ENCODE assay signal across 8 cellular contexts in genomic region chr18:11857177-11857887, GRCh38. TPM values are rescaled to one million over a fixed set of nuclear protein-coding genes. Genes with fewer than 3 reads are reported as not detected.
A peak's percentile ranks its signal among the peaks of the same experiment; 100 is the strongest.
DNase-seq lines count a peak whose midpoint lies in the region; ATAC-seq and TF ChIP-seq lines count a peak whose summit lies in the region.

No MANE protein-coding gene starts in this region.

- peak overlapping the region; percentile 3 for H3K27ac Mint-ChIP-seq in central memory CD8-positive, alpha-beta T cell (ENCODE audit: low read depth)

- no peaks in the 10 kb centered on the region for H3K9me3 ChIP-seq in thymus (ENCODE audit: control insufficient read depth)
- no peaks in the 10 kb centered on the region for H3K9me3 ChIP-seq in effector memory CD4-positive, alpha-beta T cell (ENCODE audit: control insufficient read depth, low read length)

- no peak for ATAC-seq in central memory CD8-positive, alpha-beta T cell (replicated peaks; ENCODE audit: extremely low read depth, poor library complexity, severe bottlenecking)

- peaks cover 9% of the 10 kb centered on the region for H3K4me1 ChIP-seq in thymus (ENCODE audit: control insufficient read depth, insufficient read depth, low read length)
- peaks cover 6% of the 10 kb centered on the region for H3K4me1 ChIP-seq in effector memory CD4-positive, alpha-beta T cell (ENCODE audit: control insufficient read depth, insufficient read depth, low read length, poor library complexity, severe bottlenecking)

- H3K27me3 ChIP-seq in thymus (ENCODE audit: control insufficient read depth, insufficient read depth): no peaks in the 10 kb centered on the region
- H3K27me3 ChIP-seq in effector memory CD4-positive, alpha-beta T cell (replicated peaks; ENCODE audit: control insufficient read depth, insufficient read depth, low read length, poor library complexity, severe bottlenecking): no peaks in the 10 kb centered on the region

- H3K9me3 Mint-ChIP-seq in central memory CD8-positive, alpha-beta T cell: no peaks in the 10 kb centered on the region

- H3K27me3 Mint-ChIP-seq in central memory CD8-positive, alpha-beta T cell: no peaks in the 10 kb centered on the region

- peaks cover 11% of the 10 kb centered on the region for H3K36me3 Mint-ChIP-seq in central memory CD8-positive, alpha-beta T cell (ENCODE audit: insufficient read depth)

- DNase-seq in CD1c-positive myeloid dendritic cell (ENCODE audit: extremely low spot score) (peak; percentile 88), NB4 (ENCODE audit: low read depth) (peak; percentile 23), left kidney (ENCODE audit: low read depth, low spot score) (peak; percentile 90), GM13977 (ENCODE audit: low spot score) (no peak), germinal center (ENCODE audit: low spot score) (no peak)
- DNase-seq in central memory CD8-positive, alpha-beta T cell (ENCODE audit: low spot score in 2 of 2): no peak
- no peak for DNase-seq in effector memory CD4-positive, alpha-beta T cell

- no peak for TF ChIP-seq POLR2A in NB4 (IDR thresholded peaks at IDR 0.05; ENCODE audit: extremely low read depth, insufficient read length)

- H3K27ac ChIP-seq in thymus (ENCODE audit: low read depth): peak overlapping the region; percentile 25
- H3K27ac ChIP-seq in effector memory CD4-positive, alpha-beta T cell (ENCODE audit: insufficient read depth, low read length, poor library complexity, severe bottlenecking): no peak overlapping the region

- no peak overlapping the region for H3K4me3 Mint-ChIP-seq in central memory CD8-positive, alpha-beta T cell

- WGBS in thymus: 88% methylated on average over 11 of the region's 11 CpGs

- H3K4me3 ChIP-seq in NB4 (ENCODE audit: low read depth, low read length) (no peak overlapping the region), thymus (ENCODE audit: low read length) (no peak overlapping the region)
- H3K4me3 ChIP-seq in effector memory CD4-positive, alpha-beta T cell (ENCODE audit: insufficient read depth, low read depth, low read length, poor library complexity, severe bottlenecking): no peak overlapping the region

- H3K4me1 Mint-ChIP-seq in central memory CD8-positive, alpha-beta T cell: peaks cover 3% of the 10 kb centered on the region

- TF ChIP-seq CTCF in NB4 (IDR thresholded peaks at IDR 0.05; ENCODE audit: low read depth, low read length) (no peak), GM13977 (IDR thresholded peaks at IDR 0.05; ENCODE audit: extremely low read depth, insufficient read depth, missing control alignments) (no peak)

- peaks cover 5% of the 10 kb centered on the region for H3K36me3 ChIP-seq in thymus (ENCODE audit: control insufficient read depth, insufficient read depth)
- no peaks in the 10 kb centered on the region for H3K36me3 ChIP-seq in effector memory CD4-positive, alpha-beta T cell (ENCODE audit: control insufficient read depth, insufficient read depth, low read length)

- in situ Hi-C loops in GM13977 (cut with MboI; ENCODE audit: low pct_unique_long_range_greater_than_20kb, low sequenced_read_pairs, unreplicated experiment): no loop called here

RNA-seq across cellular contexts. Expression of gene CHMP1B, which starts 6.1 kb away (rescaled TPM):
- polyA plus RNA-seq in thymus: 74.2 TPM

RNA-seq across cellular contexts. Expression of gene MPPE1, which starts 50.8 kb away (rescaled TPM):
- polyA plus RNA-seq in thymus: 66.4 TPM

Comparison
In these comparisons a context has a peak if more than half of its experiments do, and no peak if none do; other contexts are left out.
1. DNase-seq: peak in CD1c-positive myeloid dendritic cell (single experiment), NB4 (single experiment) and left kidney (single experiment); none in central memory CD8-positive, alpha-beta T cell (0 of 2), GM13977 (single experiment), germinal center (single experiment) and effector memory CD4-positive, alpha-beta T cell (0 of 3).